Comparison of ENCODE assay signal across 1 cellular context in the genomic region with DNA sequence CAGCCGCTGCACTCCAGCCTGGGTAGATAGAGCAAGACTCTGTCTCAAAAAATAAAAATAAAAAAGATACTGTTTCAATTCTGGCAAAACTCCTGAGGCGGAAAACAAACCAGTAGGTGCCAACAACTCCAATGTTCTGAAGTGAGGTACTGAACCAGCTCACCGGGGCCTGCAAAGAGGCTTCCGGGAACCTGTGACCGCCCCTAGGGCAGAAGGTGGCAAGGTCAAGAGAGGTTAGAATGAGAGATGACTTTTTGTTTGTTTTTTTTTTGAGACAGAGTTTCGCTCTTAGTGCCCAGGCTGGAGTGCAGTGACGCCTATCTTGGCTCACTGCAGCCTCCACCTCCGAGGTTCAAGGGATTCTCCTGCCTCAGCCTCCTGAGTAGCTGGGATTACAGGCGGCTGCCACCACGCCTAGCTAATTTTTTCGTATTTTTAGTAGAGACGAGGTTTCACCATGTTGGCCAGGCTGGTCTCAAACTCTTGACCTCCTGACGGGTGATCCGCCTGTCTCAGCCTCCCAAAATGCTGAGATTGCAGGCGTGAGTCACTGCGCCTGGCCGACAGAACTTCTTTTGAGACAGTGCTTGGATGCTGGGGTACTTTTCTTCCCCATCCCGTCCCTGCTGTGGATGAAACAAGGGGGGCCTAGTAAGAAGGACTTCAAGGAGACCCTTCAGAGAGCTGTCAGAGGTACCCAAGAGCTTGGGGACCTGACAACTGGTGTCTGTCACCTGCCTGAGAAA.
TF ChIP-seq lines count a peak whose summit lies in the region.

No MANE protein-coding gene starts in this region.

TF ChIP-seq in HepG2, 621 proteins besides CTCF, POLR2A, EP300 and RAD21 (continued from another document and continues in another):
- TF ChIP-seq, protein P1, sequence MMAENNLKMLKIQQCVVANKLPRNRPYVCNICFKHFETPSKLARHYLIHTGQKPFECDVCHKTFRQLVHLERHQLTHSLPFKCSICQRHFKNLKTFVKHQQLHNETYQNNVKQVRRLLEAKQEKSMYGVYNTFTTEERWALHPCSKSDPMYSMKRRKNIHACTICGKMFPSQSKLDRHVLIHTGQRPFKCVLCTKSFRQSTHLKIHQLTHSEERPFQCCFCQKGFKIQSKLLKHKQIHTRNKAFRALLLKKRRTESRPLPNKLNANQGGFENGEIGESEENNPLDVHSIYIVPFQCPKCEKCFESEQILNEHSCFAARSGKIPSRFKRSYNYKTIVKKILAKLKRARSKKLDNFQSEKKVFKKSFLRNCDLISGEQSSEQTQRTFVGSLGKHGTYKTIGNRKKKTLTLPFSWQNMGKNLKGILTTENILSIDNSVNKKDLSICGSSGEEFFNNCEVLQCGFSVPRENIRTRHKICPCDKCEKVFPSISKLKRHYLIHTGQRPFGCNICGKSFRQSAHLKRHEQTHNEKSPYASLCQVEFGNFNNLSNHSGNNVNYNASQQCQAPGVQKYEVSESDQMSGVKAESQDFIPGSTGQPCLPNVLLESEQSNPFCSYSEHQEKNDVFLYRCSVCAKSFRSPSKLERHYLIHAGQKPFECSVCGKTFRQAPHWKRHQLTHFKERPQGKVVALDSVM (CRISPR knock-in tag; IDR thresholded peaks at IDR 0.05): peak; percentile 94
- TF ChIP-seq ZSCAN20 (CRISPR knock-in tag; IDR thresholded peaks at IDR 0.05; ENCODE audit: borderline replicate concordance) (no peak), MYC (CRISPR knock-in tag; IDR thresholded peaks at IDR 0.05; ENCODE audit: borderline replicate concordance) (no peak), GABPA (IDR thresholded peaks at IDR 0.05; ENCODE audit: low read depth, low read length) (no peak), GABPA (CRISPR knock-in tag; IDR thresholded peaks at IDR 0.05; ENCODE audit: low read depth) (no peak), ZNF83 (CRISPR knock-in tag; IDR thresholded peaks at IDR 0.05; ENCODE audit: borderline replicate concordance) (no peak), ZNF775 (CRISPR knock-in tag; IDR thresholded peaks at IDR 0.05; ENCODE audit: borderline replicate concordance) (no peak), ZNF20 (CRISPR knock-in tag; IDR thresholded peaks at IDR 0.05) (no peak), FOXK2 (IDR thresholded peaks at IDR 0.05) (no peak), ZNF260 (CRISPR knock-in tag; IDR thresholded peaks at IDR 0.05; ENCODE audit: borderline replicate concordance, low read depth) (no peak), PCBP1 (IDR thresholded peaks at IDR 0.05; ENCODE audit: borderline replicate concordance, low read depth, low read length) (no peak), ZNF879 (CRISPR knock-in tag; IDR thresholded peaks at IDR 0.05) (no peak), HDAC1 (CRISPR knock-in tag; IDR thresholded peaks at IDR 0.05) (no peak), ARNT2 (CRISPR knock-in tag; IDR thresholded peaks at IDR 0.05; ENCODE audit: low read depth) (no peak), MTA1 (CRISPR knock-in tag; IDR thresholded peaks at IDR 0.05; ENCODE audit: borderline replicate concordance) (no peak), NR2F1 (CRISPR knock-in tag; IDR thresholded peaks at IDR 0.05) (peak in 1 of 2 experiments; percentile 43; a peak in 2 of 4 replicates), KLF16 (CRISPR knock-in tag; IDR thresholded peaks at IDR 0.05) (no peak), SRY (CRISPR knock-in tag; IDR thresholded peaks at IDR 0.05) (no peak), ZZZ3 (CRISPR knock-in tag; IDR thresholded peaks at IDR 0.05; ENCODE audit: borderline replicate concordance) (no peak), CREB1 (IDR thresholded peaks at IDR 0.05) (no peak), CREB1 (CRISPR knock-in tag; IDR thresholded peaks at IDR 0.05) (0 out of 2 replicates have a peak, but pooled peaks have one; percentile 30), ZNF331 (CRISPR knock-in tag; IDR thresholded peaks at IDR 0.05) (no peak), ZC3H13 (CRISPR knock-in tag; IDR thresholded peaks at IDR 0.05) (no peak), ZNF703 (CRISPR knock-in tag; IDR thresholded peaks at IDR 0.05; ENCODE audit: borderline replicate concordance) (no peak), EHMT2 (IDR thresholded peaks at IDR 0.05; ENCODE audit: borderline replicate concordance, low read depth, low read length) (no peak), TRIM24 (CRISPR knock-in tag; IDR thresholded peaks at IDR 0.05) (no peak)
- TF ChIP-seq, protein P2, sequence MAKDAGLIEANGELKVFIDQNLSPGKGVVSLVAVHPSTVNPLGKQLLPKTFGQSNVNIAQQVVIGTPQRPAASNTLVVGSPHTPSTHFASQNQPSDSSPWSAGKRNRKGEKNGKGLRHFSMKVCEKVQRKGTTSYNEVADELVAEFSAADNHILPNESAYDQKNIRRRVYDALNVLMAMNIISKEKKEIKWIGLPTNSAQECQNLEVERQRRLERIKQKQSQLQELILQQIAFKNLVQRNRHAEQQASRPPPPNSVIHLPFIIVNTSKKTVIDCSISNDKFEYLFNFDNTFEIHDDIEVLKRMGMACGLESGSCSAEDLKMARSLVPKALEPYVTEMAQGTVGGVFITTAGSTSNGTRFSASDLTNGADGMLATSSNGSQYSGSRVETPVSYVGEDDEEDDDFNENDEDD (CRISPR knock-in tag; IDR thresholded peaks at IDR 0.05; ENCODE audit: borderline replicate concordance): no peak
- TF ChIP-seq, protein P3, sequence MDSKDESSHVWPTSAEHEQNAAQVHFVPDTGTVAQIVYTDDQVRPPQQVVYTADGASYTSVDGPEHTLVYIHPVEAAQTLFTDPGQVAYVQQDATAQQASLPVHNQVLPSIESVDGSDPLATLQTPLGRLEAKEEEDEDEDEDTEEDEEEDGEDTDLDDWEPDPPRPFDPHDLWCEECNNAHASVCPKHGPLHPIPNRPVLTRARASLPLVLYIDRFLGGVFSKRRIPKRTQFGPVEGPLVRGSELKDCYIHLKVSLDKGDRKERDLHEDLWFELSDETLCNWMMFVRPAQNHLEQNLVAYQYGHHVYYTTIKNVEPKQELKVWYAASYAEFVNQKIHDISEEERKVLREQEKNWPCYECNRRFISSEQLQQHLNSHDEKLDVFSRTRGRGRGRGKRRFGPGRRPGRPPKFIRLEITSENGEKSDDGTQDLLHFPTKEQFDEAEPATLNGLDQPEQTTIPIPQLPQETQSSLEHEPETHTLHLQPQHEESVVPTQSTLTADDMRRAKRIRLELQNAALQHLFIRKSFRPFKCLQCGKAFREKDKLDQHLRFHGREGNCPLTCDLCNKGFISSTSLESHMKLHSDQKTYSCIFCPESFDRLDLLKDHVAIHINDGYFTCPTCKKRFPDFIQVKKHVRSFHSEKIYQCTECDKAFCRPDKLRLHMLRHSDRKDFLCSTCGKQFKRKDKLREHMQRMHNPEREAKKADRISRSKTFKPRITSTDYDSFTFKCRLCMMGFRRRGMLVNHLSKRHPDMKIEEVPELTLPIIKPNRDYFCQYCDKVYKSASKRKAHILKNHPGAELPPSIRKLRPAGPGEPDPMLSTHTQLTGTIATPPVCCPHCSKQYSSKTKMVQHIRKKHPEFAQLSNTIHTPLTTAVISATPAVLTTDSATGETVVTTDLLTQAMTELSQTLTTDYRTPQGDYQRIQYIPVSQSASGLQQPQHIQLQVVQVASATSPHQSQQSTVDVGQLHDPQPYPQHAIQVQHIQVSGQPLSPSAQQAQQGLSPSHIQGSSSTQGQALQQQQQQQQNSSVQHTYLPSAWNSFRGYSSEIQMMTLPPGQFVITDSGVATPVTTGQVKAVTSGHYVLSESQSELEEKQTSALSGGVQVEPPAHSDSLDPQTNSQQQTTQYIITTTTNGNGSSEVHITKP (CRISPR knock-in tag; IDR thresholded peaks at IDR 0.05; ENCODE audit: low read depth): no peak
- TF ChIP-seq, protein P4, sequence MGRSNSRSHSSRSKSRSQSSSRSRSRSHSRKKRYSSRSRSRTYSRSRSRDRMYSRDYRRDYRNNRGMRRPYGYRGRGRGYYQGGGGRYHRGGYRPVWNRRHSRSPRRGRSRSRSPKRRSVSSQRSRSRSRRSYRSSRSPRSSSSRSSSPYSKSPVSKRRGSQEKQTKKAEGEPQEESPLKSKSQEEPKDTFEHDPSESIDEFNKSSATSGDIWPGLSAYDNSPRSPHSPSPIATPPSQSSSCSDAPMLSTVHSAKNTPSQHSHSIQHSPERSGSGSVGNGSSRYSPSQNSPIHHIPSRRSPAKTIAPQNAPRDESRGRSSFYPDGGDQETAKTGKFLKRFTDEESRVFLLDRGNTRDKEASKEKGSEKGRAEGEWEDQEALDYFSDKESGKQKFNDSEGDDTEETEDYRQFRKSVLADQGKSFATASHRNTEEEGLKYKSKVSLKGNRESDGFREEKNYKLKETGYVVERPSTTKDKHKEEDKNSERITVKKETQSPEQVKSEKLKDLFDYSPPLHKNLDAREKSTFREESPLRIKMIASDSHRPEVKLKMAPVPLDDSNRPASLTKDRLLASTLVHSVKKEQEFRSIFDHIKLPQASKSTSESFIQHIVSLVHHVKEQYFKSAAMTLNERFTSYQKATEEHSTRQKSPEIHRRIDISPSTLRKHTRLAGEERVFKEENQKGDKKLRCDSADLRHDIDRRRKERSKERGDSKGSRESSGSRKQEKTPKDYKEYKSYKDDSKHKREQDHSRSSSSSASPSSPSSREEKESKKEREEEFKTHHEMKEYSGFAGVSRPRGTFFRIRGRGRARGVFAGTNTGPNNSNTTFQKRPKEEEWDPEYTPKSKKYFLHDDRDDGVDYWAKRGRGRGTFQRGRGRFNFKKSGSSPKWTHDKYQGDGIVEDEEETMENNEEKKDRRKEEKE (IDR thresholded peaks at IDR 0.05): no peak
- TF ChIP-seq, protein P5, sequence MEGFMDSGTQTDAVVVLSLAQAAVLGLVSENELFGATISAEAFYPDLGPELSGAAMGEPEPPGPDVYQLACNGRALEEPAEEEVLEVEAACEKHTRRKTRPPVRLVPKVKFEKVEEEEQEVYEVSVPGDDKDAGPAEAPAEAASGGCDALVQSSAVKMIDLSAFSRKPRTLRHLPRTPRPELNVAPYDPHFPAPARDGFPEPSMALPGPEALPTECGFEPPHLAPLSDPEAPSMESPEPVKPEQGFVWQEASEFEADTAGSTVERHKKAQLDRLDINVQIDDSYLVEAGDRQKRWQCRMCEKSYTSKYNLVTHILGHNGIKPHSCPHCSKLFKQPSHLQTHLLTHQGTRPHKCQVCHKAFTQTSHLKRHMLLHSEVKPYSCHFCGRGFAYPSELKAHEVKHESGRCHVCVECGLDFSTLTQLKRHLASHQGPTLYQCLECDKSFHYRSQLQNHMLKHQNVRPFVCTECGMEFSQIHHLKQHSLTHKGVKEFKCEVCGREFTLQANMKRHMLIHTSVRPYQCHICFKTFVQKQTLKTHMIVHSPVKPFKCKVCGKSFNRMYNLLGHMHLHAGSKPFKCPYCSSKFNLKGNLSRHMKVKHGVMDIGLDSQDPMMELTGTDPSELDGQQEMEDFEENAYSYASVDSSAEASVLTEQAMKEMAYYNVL (CRISPR knock-in tag; IDR thresholded peaks at IDR 0.05; ENCODE audit: borderline replicate concordance): no peak
- TF ChIP-seq, protein P6, sequence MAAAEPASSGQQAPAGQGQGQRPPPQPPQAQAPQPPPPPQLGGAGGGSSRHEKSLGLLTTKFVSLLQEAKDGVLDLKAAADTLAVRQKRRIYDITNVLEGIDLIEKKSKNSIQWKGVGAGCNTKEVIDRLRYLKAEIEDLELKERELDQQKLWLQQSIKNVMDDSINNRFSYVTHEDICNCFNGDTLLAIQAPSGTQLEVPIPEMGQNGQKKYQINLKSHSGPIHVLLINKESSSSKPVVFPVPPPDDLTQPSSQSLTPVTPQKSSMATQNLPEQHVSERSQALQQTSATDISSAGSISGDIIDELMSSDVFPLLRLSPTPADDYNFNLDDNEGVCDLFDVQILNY (CRISPR knock-in tag; conservative IDR thresholded peaks at IDR 0.05): no peak
- TF ChIP-seq, protein P7, sequence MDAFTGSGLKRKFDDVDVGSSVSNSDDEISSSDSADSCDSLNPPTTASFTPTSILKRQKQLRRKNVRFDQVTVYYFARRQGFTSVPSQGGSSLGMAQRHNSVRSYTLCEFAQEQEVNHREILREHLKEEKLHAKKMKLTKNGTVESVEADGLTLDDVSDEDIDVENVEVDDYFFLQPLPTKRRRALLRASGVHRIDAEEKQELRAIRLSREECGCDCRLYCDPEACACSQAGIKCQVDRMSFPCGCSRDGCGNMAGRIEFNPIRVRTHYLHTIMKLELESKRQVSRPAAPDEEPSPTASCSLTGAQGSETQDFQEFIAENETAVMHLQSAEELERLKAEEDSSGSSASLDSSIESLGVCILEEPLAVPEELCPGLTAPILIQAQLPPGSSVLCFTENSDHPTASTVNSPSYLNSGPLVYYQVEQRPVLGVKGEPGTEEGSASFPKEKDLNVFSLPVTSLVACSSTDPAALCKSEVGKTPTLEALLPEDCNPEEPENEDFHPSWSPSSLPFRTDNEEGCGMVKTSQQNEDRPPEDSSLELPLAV (CRISPR knock-in tag; conservative IDR thresholded peaks at IDR 0.05; ENCODE audit: low read depth): no peak
- TF ChIP-seq, protein P8, sequence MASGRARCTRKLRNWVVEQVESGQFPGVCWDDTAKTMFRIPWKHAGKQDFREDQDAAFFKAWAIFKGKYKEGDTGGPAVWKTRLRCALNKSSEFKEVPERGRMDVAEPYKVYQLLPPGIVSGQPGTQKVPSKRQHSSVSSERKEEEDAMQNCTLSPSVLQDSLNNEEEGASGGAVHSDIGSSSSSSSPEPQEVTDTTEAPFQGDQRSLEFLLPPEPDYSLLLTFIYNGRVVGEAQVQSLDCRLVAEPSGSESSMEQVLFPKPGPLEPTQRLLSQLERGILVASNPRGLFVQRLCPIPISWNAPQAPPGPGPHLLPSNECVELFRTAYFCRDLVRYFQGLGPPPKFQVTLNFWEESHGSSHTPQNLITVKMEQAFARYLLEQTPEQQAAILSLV (CRISPR knock-in tag; IDR thresholded peaks at IDR 0.05; ENCODE audit: borderline replicate concordance): peak; percentile 3; the same call in 1 of the 2 replicates
- TF ChIP-seq, protein P9, sequence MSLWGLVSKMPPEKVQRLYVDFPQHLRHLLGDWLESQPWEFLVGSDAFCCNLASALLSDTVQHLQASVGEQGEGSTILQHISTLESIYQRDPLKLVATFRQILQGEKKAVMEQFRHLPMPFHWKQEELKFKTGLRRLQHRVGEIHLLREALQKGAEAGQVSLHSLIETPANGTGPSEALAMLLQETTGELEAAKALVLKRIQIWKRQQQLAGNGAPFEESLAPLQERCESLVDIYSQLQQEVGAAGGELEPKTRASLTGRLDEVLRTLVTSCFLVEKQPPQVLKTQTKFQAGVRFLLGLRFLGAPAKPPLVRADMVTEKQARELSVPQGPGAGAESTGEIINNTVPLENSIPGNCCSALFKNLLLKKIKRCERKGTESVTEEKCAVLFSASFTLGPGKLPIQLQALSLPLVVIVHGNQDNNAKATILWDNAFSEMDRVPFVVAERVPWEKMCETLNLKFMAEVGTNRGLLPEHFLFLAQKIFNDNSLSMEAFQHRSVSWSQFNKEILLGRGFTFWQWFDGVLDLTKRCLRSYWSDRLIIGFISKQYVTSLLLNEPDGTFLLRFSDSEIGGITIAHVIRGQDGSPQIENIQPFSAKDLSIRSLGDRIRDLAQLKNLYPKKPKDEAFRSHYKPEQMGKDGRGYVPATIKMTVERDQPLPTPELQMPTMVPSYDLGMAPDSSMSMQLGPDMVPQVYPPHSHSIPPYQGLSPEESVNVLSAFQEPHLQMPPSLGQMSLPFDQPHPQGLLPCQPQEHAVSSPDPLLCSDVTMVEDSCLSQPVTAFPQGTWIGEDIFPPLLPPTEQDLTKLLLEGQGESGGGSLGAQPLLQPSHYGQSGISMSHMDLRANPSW (CRISPR knock-in tag; IDR thresholded peaks at IDR 0.05; ENCODE audit: borderline replicate concordance): no peak
- TF ChIP-seq, protein P10, sequence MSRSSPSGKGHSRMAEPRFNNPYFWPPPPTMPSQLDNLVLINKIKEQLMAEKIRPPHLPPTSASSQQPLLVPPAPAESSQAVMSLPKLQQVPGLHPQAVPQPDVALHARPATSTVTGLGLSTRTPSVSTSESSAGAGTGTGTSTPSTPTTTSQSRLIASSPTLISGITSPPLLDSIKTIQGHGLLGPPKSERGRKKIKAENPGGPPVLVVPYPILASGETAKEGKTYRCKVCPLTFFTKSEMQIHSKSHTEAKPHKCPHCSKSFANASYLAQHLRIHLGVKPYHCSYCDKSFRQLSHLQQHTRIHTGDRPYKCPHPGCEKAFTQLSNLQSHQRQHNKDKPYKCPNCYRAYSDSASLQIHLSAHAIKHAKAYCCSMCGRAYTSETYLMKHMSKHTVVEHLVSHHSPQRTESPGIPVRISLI (CRISPR knock-in tag; IDR thresholded peaks at IDR 0.05; ENCODE audit: borderline replicate concordance): peak; percentile 35; the same call in 1 of the 2 replicates
